In genomic region chr3:128133273-128133883, GRCh38 we compare ENCODE assay signal across 8 cellular contexts. TPM values are rescaled to one million over a fixed set of nuclear protein-coding genes. Genes with fewer than 3 reads are reported as not detected.
DNase-seq lines count a peak whose midpoint lies in the region; ATAC-seq and TF ChIP-seq lines count a peak whose summit lies in the region.

No MANE protein-coding gene starts in this region.

- H3K4me3 ChIP-seq in NT2/D1 (ENCODE audit: insufficient read length, low read depth) (no peak overlapping the region), left ventricle myocardium inferior (no peak overlapping the region)

- H3K36me3 ChIP-seq in NT2/D1 (ENCODE audit: insufficient read depth, insufficient read length, low read length) (no peaks in the 10 kb centered on the region), left ventricle myocardium inferior (no peaks in the 10 kb centered on the region)

- peak; percentile 76 for TF ChIP-seq CTCF in AG09319 (IDR thresholded peaks at IDR 0.05; ENCODE audit: low read depth, low read length)
- peak; percentile 60 for TF ChIP-seq CTCF in GM20000 (IDR thresholded peaks at IDR 0.05; ENCODE audit: extremely low read depth, missing control alignments)
- TF ChIP-seq CTCF in left ventricle myocardium inferior (IDR thresholded peaks at IDR 0.05; ENCODE audit: borderline replicate concordance), result peak; percentile 74

- H3K4me3 Mint-ChIP-seq in activated naive CD4-positive, alpha-beta T cell treated with anti-CD3 and anti-CD28 coated beads for 36 hours, result no peak overlapping the region
- H3K4me3 Mint-ChIP-seq in stimulated activated naive B cell treated with anti-CD40 and anti-IgM and Interleukin-4, amounts not matched to agents 10 μg/mL and 1 μg/mL and 100 μg/mL, for 72 hours, result no peak overlapping the region

- H3K4me1 Mint-ChIP-seq in activated naive CD4-positive, alpha-beta T cell treated with anti-CD3 and anti-CD28 coated beads for 36 hours (ENCODE audit: low read depth), result no peaks in the 10 kb centered on the region
- no peaks in the 10 kb centered on the region for H3K4me1 Mint-ChIP-seq in stimulated activated naive B cell treated with anti-CD40 and anti-IgM and Interleukin-4, amounts not matched to agents 10 μg/mL and 1 μg/mL and 100 μg/mL, for 72 hours

- DNase-seq in AG09319 (ENCODE audit: extremely low read depth, low read depth) (no peak), GM20000 (ENCODE audit: low spot score) (no peak), NT2/D1 (ENCODE audit: low read depth, low spot score) (peak; percentile 35), left ventricle myocardium inferior (no peak)
- DNase-seq in activated naive CD4-positive, alpha-beta T cell treated with anti-CD3 and anti-CD28 coated beads for 36 hours, result peak; percentile 46
- no peak for DNase-seq in stimulated activated naive B cell treated with anti-CD40 and anti-IgM and Interleukin-4, amounts not matched to agents 10 μg/mL and 1 μg/mL and 100 μg/mL, for 72 hours

- H3K9ac ChIP-seq in NT2/D1 (ENCODE audit: insufficient read length, low read depth), result no peak overlapping the region

- intact Hi-C loops in activated naive CD4-positive, alpha-beta T cell treated with anti-CD3 and anti-CD28 coated beads for 36 hours (cut with micrococcal nuclease), result no loop called here
- intact Hi-C loops in left ventricle myocardium inferior (cut with micrococcal nuclease), result no loop called here

- peak; percentile 42 to 45 for ATAC-seq in stimulated activated naive B cell treated with anti-CD40 and anti-IgM and Interleukin-4, amounts not matched to agents 10 μg/mL and 1 μg/mL and 100 μg/mL, for 72 hours (replicated peaks)
- ATAC-seq in GM18907 (IDR thresholded peaks at IDR 0.05; ENCODE audit: unreplicated experiment), result no peak
- no peak for ATAC-seq in HG03439 (IDR thresholded peaks at IDR 0.05; ENCODE audit: unreplicated experiment)

- H3K27me3 ChIP-seq in NT2/D1 (ENCODE audit: insufficient read depth, insufficient read length) (no peaks in the 10 kb centered on the region), left ventricle myocardium inferior (ENCODE audit: low read depth) (no peaks in the 10 kb centered on the region)

- H3K27me3 Mint-ChIP-seq in activated naive CD4-positive, alpha-beta T cell treated with anti-CD3 and anti-CD28 coated beads for 36 hours (ENCODE audit: low read depth), result no peaks in the 10 kb centered on the region
- peaks cover 32 to 42% of the 10 kb centered on the region in 2 donors for H3K27me3 Mint-ChIP-seq in stimulated activated naive B cell treated with anti-CD40 and anti-IgM and Interleukin-4, amounts not matched to agents 10 μg/mL and 1 μg/mL and 100 μg/mL, for 72 hours

- H3K4me1 ChIP-seq in NT2/D1 (ENCODE audit: insufficient read depth, insufficient read length) (no peaks in the 10 kb centered on the region), left ventricle myocardium inferior (no peaks in the 10 kb centered on the region)

- no peak overlapping the region for H3K27ac Mint-ChIP-seq in activated naive CD4-positive, alpha-beta T cell treated with anti-CD3 and anti-CD28 coated beads for 36 hours
- H3K27ac Mint-ChIP-seq in stimulated activated naive B cell treated with anti-CD40 and anti-IgM and Interleukin-4, amounts not matched to agents 10 μg/mL and 1 μg/mL and 100 μg/mL, for 72 hours, result no peak overlapping the region

- H3K9me3 Mint-ChIP-seq in activated naive CD4-positive, alpha-beta T cell treated with anti-CD3 and anti-CD28 coated beads for 36 hours, result peaks cover 4% of the 10 kb centered on the region
- H3K9me3 Mint-ChIP-seq in stimulated activated naive B cell treated with anti-CD40 and anti-IgM and Interleukin-4, amounts not matched to agents 10 μg/mL and 1 μg/mL and 100 μg/mL, for 72 hours, result no peaks in the 10 kb centered on the region

- H3K27ac ChIP-seq in left ventricle myocardium inferior (replicated peaks), result no peak overlapping the region

- CTCF ChIA-PET in activated naive CD4-positive, alpha-beta T cell treated with anti-CD3 and anti-CD28 coated beads for 36 hours (lab: Charles Lee), result interaction anchor here (0.6 to 2.6 kb wide), 11 partner anchors 11 to 68 kb away, joined by 3 to 13 read pairs (median 5); partner anchors contain the start of gene EEFSEC

- peaks cover 7% of the 10 kb centered on the region; the same call in 1 of the 2 replicates for H3K9me3 ChIP-seq in NT2/D1 (ENCODE audit: insufficient read depth, low read length)
- peaks cover 5% of the 10 kb centered on the region for H3K9me3 ChIP-seq in left ventricle myocardium inferior (replicated peaks)

- no peaks in the 10 kb centered on the region for H3K36me3 Mint-ChIP-seq in activated naive CD4-positive, alpha-beta T cell treated with anti-CD3 and anti-CD28 coated beads for 36 hours (ENCODE audit: low read depth)
- no peaks in the 10 kb centered on the region for H3K36me3 Mint-ChIP-seq in stimulated activated naive B cell treated with anti-CD40 and anti-IgM and Interleukin-4, amounts not matched to agents 10 μg/mL and 1 μg/mL and 100 μg/mL, for 72 hours

RNA-seq across cellular contexts. Expression of gene RUVBL1, which starts 9.8 kb away (rescaled TPM):
- total RNA-seq in activated naive CD4-positive, alpha-beta T cell treated with anti-CD3 and anti-CD28 coated beads for 36 hours, result 10 to 100 TPM; 71.6 to 73.1 TPM
- total RNA-seq in left ventricle myocardium inferior, result 25.3 TPM

RNA-seq across cellular contexts. Expression of gene EEFSEC, which starts 19.9 kb away (rescaled TPM):
- total RNA-seq in activated naive CD4-positive, alpha-beta T cell treated with anti-CD3 and anti-CD28 coated beads for 36 hours, result 10 to 100 TPM; 11.0 to 11.6 TPM
- 23.7 TPM for total RNA-seq in left ventricle myocardium inferior

Comparison
In these comparisons a context has a peak if more than half of its experiments do, and no peak if none do; other contexts are left out.
1. DNase-seq: peak in NT2/D1 (single experiment) and activated naive CD4-positive, alpha-beta T cell treated with anti-CD3 and anti-CD28 coated beads for 36 hours (single experiment); none in AG09319 (single experiment), GM20000 (single experiment), left ventricle myocardium inferior (single experiment) and stimulated activated naive B cell treated with anti-CD40 and anti-IgM and Interleukin-4, amounts not matched to agents 10 μg/mL and 1 μg/mL and 100 μg/mL, for 72 hours (single experiment).
2. ATAC-seq: peak in stimulated activated naive B cell treated with anti-CD40 and anti-IgM and Interleukin-4, amounts not matched to agents 10 μg/mL and 1 μg/mL and 100 μg/mL, for 72 hours (2 of 2); none in GM18907 (single experiment) and HG03439 (single experiment).
3. Peak in every context shown above with its lines, with median percentiles within 50 percentile points of each other: CTCF ChIP-seq.